In genomic region chr3:80285370-80285769, GRCh38 we compare ENCODE assay signal across 22 cellular contexts.
DNase-seq lines count a peak whose midpoint lies in the region; ATAC-seq and TF ChIP-seq lines count a peak whose summit lies in the region.
"Had no signal": no experiment of that assay in that cellular context is flagged by ENCODE, and none has a peak within 500 bp of the region (broad histone marks: within the 10 kb centered on the region; RNA-seq: fewer than 3 reads in every experiment).

No MANE protein-coding gene starts in this region.

- H3K9ac ChIP-seq in HUES64 (ENCODE audit: low read depth, low read length) (no peak overlapping the region), fibroblast of lung (ENCODE audit: insufficient read depth, low read length) (no peak overlapping the region)

- H3K4me3 ChIP-seq in HUES64 (ENCODE audit: low read length): no peak overlapping the region
- peak overlapping the region in 1 of 4 experiments; percentile 35 for H3K4me3 ChIP-seq in fibroblast of lung (replicated peaks in 1 of 4; ENCODE audit: control extremely low read depth in 1 of 4, insufficient read depth in 1 of 4, low read depth in 3 of 4, low read length in 4 of 4)
- H3K4me3 ChIP-seq in osteoblast (ENCODE audit: insufficient read depth, low read length): no peak overlapping the region
- no peak overlapping the region for H3K4me3 ChIP-seq in lower lobe of right lung
- H3K4me3 ChIP-seq: pancreas had no signal

- H4K20me1 ChIP-seq in fibroblast of lung (ENCODE audit: control insufficient read depth, extremely low read depth, insufficient read depth, low read length): no peaks in the 10 kb centered on the region
- no peaks in the 10 kb centered on the region for H4K20me1 ChIP-seq in osteoblast (ENCODE audit: insufficient read depth, low read length)

- H3K4me2 ChIP-seq in fibroblast of lung (ENCODE audit: extremely low read depth, insufficient read depth, low read length): no peak overlapping the region
- H3K4me2 ChIP-seq in osteoblast (ENCODE audit: insufficient read depth, low read length): no peak overlapping the region

- DNase-seq in SK-N-DZ (ENCODE audit: low spot score): peak; percentile 48
- peak; percentile 50 to 90 for DNase-seq in fibroblast of lung (ENCODE audit: low read depth in 2 of 2)
- peak; percentile 13 for DNase-seq in smooth muscle cell of the brain vasculature (ENCODE audit: low read depth, low spot score)
- DNase-seq in AML-193 (lab: John Stamatoyannopoulos, UW): no peak
- no peak for DNase-seq in osteoblast (ENCODE audit: insufficient read length, low spot score, missing footprints)
- DNase-seq in lower lobe of right lung: no peak
- DNase-seq: activated CD4-positive, alpha-beta T cell treated with anti-CD3 and anti-CD28 coated beads for 48 hours; activated effector memory CD4-positive, alpha-beta T cell treated with Interleukin-2 at 50 U/mL for 16 hours; activated naive CD8-positive, alpha-beta T cell treated with anti-CD3 and anti-CD28 coated beads, Interleukin-2, amount 50 U/mL, for 24 hours; BE2C; Caco-2; effector memory CD8-positive, alpha-beta T cell; naive B cell; NCI-H146; NCI-H345; NK-92 treated with Interleukin-12 subunit alpha and Interleukin-12 subunit beta, amount 100 ng/mL, for 24 hours; pancreas; stimulated activated CD4-positive, alpha-beta T cell treated with anti-CD3 and anti-CD28 coated beads, Interleukin-2, amount 100 ng/mL, for 48 hours; stimulated activated naive CD8-positive, alpha-beta T cell treated with anti-CD3 and anti-CD28 coated beads, Interleukin-15, amount 100 ng/mL, for 72 hours; SW 1271; trophoblast cell had no signal

- WGBS in HUES64: 90% methylated on average over 1 of the region's 1 CpG

- H3K4me1 ChIP-seq in HUES64 (ENCODE audit: insufficient read depth, low read length) (peaks cover 8% of the 10 kb centered on the region), fibroblast of lung (ENCODE audit: control insufficient read depth, extremely low read depth, insufficient read depth, low read length) (no peaks in the 10 kb centered on the region), osteoblast (ENCODE audit: insufficient read depth, low read length) (no peaks in the 10 kb centered on the region), lower lobe of right lung (no peaks in the 10 kb centered on the region)
- H3K4me1 ChIP-seq: BE2C, Caco-2, pancreas had no signal

- H3K79me2 ChIP-seq in fibroblast of lung (ENCODE audit: control insufficient read depth, insufficient read depth, low read length) (no peaks in the 10 kb centered on the region), osteoblast (ENCODE audit: insufficient read depth, low read length) (no peaks in the 10 kb centered on the region)

- H3K27me3 ChIP-seq in HUES64 (ENCODE audit: insufficient read depth, low read length) (no peaks in the 10 kb centered on the region), fibroblast of lung (ENCODE audit: control insufficient read depth, insufficient read depth, low read length) (no peaks in the 10 kb centered on the region), osteoblast (ENCODE audit: insufficient read depth, low read length) (no peaks in the 10 kb centered on the region), lower lobe of right lung (ENCODE audit: low read depth) (no peaks in the 10 kb centered on the region)
- H3K27me3 ChIP-seq: BE2C, pancreas had no signal

- no peak for ATAC-seq in lower lobe of right lung
- ATAC-seq: activated naive CD8-positive, alpha-beta T cell treated with anti-CD3 and anti-CD28 coated beads, Interleukin-2, amount 50 U/mL, for 24 hours; effector memory CD8-positive, alpha-beta T cell; pancreas; stimulated activated naive CD8-positive, alpha-beta T cell treated with anti-CD3 and anti-CD28 coated beads, Interleukin-15, amount 100 ng/mL, for 72 hours had no signal

- H3K9me3 ChIP-seq in HUES64 (ENCODE audit: insufficient read depth, low read depth, low read length): no peaks in the 10 kb centered on the region
- no peaks in the 10 kb centered on the region for H3K9me3 ChIP-seq in fibroblast of lung (ENCODE audit: control insufficient read depth, insufficient read depth, low read depth, low read length)
- H3K9me3 ChIP-seq in osteoblast (ENCODE audit: low read depth, low read length): no peaks in the 10 kb centered on the region
- H3K9me3 ChIP-seq in lower lobe of right lung: no peaks in the 10 kb centered on the region
- H3K9me3 ChIP-seq: BE2C, Caco-2, pancreas had no signal

- no peaks in the 10 kb centered on the region for H3K36me3 ChIP-seq in HUES64 (ENCODE audit: insufficient read depth, low read length)
- no peaks in the 10 kb centered on the region for H3K36me3 ChIP-seq in fibroblast of lung (ENCODE audit: control insufficient read depth, insufficient read depth, low read length)
- no peaks in the 10 kb centered on the region for H3K36me3 ChIP-seq in osteoblast (ENCODE audit: insufficient read depth, low read length)
- H3K36me3 ChIP-seq in lower lobe of right lung: no peaks in the 10 kb centered on the region
- H3K36me3 ChIP-seq: BE2C, pancreas had no signal

- peak overlapping the region; percentile 47; the same call in 1 of the 2 replicates for H3K27ac ChIP-seq in HUES64 (ENCODE audit: low read depth, low read length)
- no peak overlapping the region for H3K27ac ChIP-seq in fibroblast of lung (ENCODE audit: insufficient read depth, low read length)
- H3K27ac ChIP-seq in osteoblast (ENCODE audit: low read depth, low read length): no peak overlapping the region
- no peak overlapping the region for H3K27ac ChIP-seq in lower lobe of right lung
- H3K27ac ChIP-seq: pancreas had no signal

- no peak overlapping the region for H2AFZ ChIP-seq in fibroblast of lung (ENCODE audit: low read length)
- H2AFZ ChIP-seq in osteoblast (ENCODE audit: low read length): no peak overlapping the region

- no peak for TF ChIP-seq CTCF in fibroblast of lung (conservative IDR thresholded peaks at IDR 0.05 in 1 of 2, IDR thresholded peaks at IDR 0.05 in 1 of 2; ENCODE audit: low read depth in 1 of 2, low read length in 2 of 2)
- no peak for TF ChIP-seq CTCF in osteoblast (IDR thresholded peaks at IDR 0.05; ENCODE audit: extremely low read depth, low read depth, low read length)
- no peak for TF ChIP-seq CTCF in lower lobe of right lung (IDR thresholded peaks at IDR 0.05)

- intact Hi-C loops in lower lobe of right lung (cut with DNase I): no loop called here

Comparison
In these comparisons a context has a peak if more than half of its experiments do, and no peak if none do; other contexts are left out.
1. DNase-seq: peak in SK-N-DZ (single experiment), fibroblast of lung (2 of 2) and smooth muscle cell of the brain vasculature (single experiment); none in AML-193 (0 of 2), osteoblast (single experiment) and lower lobe of right lung (single experiment).